ENCODE assay signal across 12 cellular contexts in genomic region chr15:40908095-40908494, GRCh38. TPM values are rescaled to one million over a fixed set of nuclear protein-coding genes. Genes with fewer than 3 reads are reported as not detected.
DNase-seq lines count a peak whose midpoint lies in the region; ATAC-seq and TF ChIP-seq lines count a peak whose summit lies in the region.
"Had no signal": no experiment of that assay in that cellular context is flagged by ENCODE, and none has a peak within 500 bp of the region (broad histone marks: within the 10 kb centered on the region; RNA-seq: fewer than 3 reads in every experiment).

No MANE protein-coding gene starts in this region.

- H3K27ac ChIP-seq in spleen: peak overlapping the region in 6 of 8 donors; percentile 92 to 95 (median 92)
- H3K27ac ChIP-seq: GM23248 had no signal

- no peaks in the 10 kb centered on the region for H3K27me3 Mint-ChIP-seq in activated CD4-positive, alpha-beta T cell treated with anti-CD3 and anti-CD28 coated beads for 36 hours
- peaks cover 2% of the 10 kb centered on the region for H3K27me3 Mint-ChIP-seq in glutamatergic neuron (ENCODE audit: unreplicated experiment)

- H3K4me1 Mint-ChIP-seq in activated CD4-positive, alpha-beta T cell treated with anti-CD3 and anti-CD28 coated beads for 36 hours: peaks cover 21% of the 10 kb centered on the region
- H3K4me1 Mint-ChIP-seq in glutamatergic neuron (ENCODE audit: low read depth, unreplicated experiment): peaks cover 42% of the 10 kb centered on the region

- TF ChIP-seq POLR2A in spleen (IDR thresholded peaks at IDR 0.05): no peak

- ATAC-seq in activated CD4-positive, alpha-beta T cell treated with anti-CD3 and anti-CD28 coated beads for 36 hours: no peak
- no peak for ATAC-seq in HG03469 (IDR thresholded peaks at IDR 0.05; ENCODE audit: unreplicated experiment)

- H3K36me3 ChIP-seq in spleen: peaks cover 0 to 17% (median 6%) of the 10 kb centered on the region in 6 donors

- peaks cover 38 to 86% (median 69%) of the 10 kb centered on the region in 6 donors for H3K4me1 ChIP-seq in spleen

- WGBS in spleen, 5 donors: 83 to 94% (median 87%) methylated on average over 7 of the region's 7 CpGs

- no peaks in the 10 kb centered on the region for H3K27me3 ChIP-seq in spleen (replicated peaks in 1 of 7)

- no peaks in the 10 kb centered on the region for H3K9me3 Mint-ChIP-seq in activated CD4-positive, alpha-beta T cell treated with anti-CD3 and anti-CD28 coated beads for 36 hours (ENCODE audit: low read depth)
- H3K9me3 Mint-ChIP-seq in glutamatergic neuron (ENCODE audit: unreplicated experiment): peaks cover 7% of the 10 kb centered on the region

- H3K4me3 ChIP-seq in spleen: no peak overlapping the region
- H3K4me3 ChIP-seq: GM23248 had no signal

- CTCF ChIA-PET in activated CD4-positive, alpha-beta T cell treated with anti-CD3 and anti-CD28 coated beads for 36 hours (lab: Charles Lee): interaction anchor here (1.0 to 10.6 kb wide), 11 partner anchors 11 to 323 kb away, joined by 3 to 98 read pairs (median 8); partner anchors contain the start of genes CHAC1, CHP1, DLL4 and VPS18

- DNase-seq in activated CD4-positive, alpha-beta T cell treated with anti-CD3 and anti-CD28 coated beads for 36 hours: no peak
- DNase-seq in activated CD4-positive, alpha-beta T cell treated with anti-CD3 and anti-CD28 coated beads for 4 hours: no peak
- DNase-seq in NCI-H69 (lab: John Stamatoyannopoulos, UW): peak; percentile 42
- no peak for DNase-seq in glutamatergic neuron
- DNase-seq in spleen: peak; percentile 71
- no peak for DNase-seq in NOMO-1 treated with dmso at 0.1 percent for 144 hours (lab: John Stamatoyannopoulos, UW; ENCODE audit: unreplicated experiment)
- no peak for DNase-seq in NCI-H748 treated with DMSO at 0.1 percent for 48 hours (lab: John Stamatoyannopoulos, UW)
- DNase-seq: ACHN, NCI-H187 had no signal

- H3K27ac Mint-ChIP-seq in activated CD4-positive, alpha-beta T cell treated with anti-CD3 and anti-CD28 coated beads for 36 hours: peak overlapping the region; percentile 58
- peak overlapping the region; percentile 48 for H3K27ac Mint-ChIP-seq in glutamatergic neuron (ENCODE audit: unreplicated experiment)

- TF ChIP-seq CTCF in glutamatergic neuron (IDR thresholded peaks at IDR 0.05; ENCODE audit: partially characterized antibody, unreplicated experiment): no peak
- TF ChIP-seq CTCF in spleen (IDR thresholded peaks at IDR 0.05 in 8 of 11, conservative IDR thresholded peaks at IDR 0.05 in 3 of 11): no peak

- intact Hi-C loops in activated CD4-positive, alpha-beta T cell treated with anti-CD3 and anti-CD28 coated beads for 36 hours (cut with DNase I, micrococcal nuclease): loop anchor here (5.0 to 10.0 kb wide), 4 partner anchors 94 to 507 kb away; partner anchors contain the start of genes NUSAP1 (in 1 of the 2), OIP5 (in 1 of the 2) and RTF1 (in 1 of the 2)
- intact Hi-C loops in spleen (cut with DNase I; ENCODE audit: low total_unique reads): loop anchor here (5.0 to 10.0 kb wide), 2 partner anchors 34 to 207 kb away; partner anchors contain the start of gene INO80

- POLR2A ChIA-PET in activated CD4-positive, alpha-beta T cell treated with anti-CD3 and anti-CD28 coated beads for 36 hours (lab: Charles Lee): no interaction called here

- peaks cover 6% of the 10 kb centered on the region for H3K36me3 Mint-ChIP-seq in activated CD4-positive, alpha-beta T cell treated with anti-CD3 and anti-CD28 coated beads for 36 hours (ENCODE audit: low read depth)
- no peaks in the 10 kb centered on the region for H3K36me3 Mint-ChIP-seq in glutamatergic neuron (ENCODE audit: unreplicated experiment)

- H3K9me3 ChIP-seq in spleen: no peaks in the 10 kb centered on the region

- H3K4me3 Mint-ChIP-seq in activated CD4-positive, alpha-beta T cell treated with anti-CD3 and anti-CD28 coated beads for 36 hours: no peak overlapping the region
- no peak overlapping the region for H3K4me3 Mint-ChIP-seq in glutamatergic neuron (ENCODE audit: unreplicated experiment)

RNA-seq across cellular contexts. Expression of gene VPS18, which starts 13.8 kb away (rescaled TPM):
- total RNA-seq in activated CD4-positive, alpha-beta T cell treated with anti-CD3 and anti-CD28 coated beads for 36 hours: 1 to 10 TPM; 6.2 TPM
- total RNA-seq in glutamatergic neuron (ENCODE audit: unreplicated experiment): 33.5 TPM
- 10 to 100 TPM; 18.6 to 29.1 (median 25.3) TPM for total RNA-seq in spleen
- polyA plus RNA-seq in spleen: 10 to 100 TPM in 1 of 3 donors, 1 to 10 TPM in 2; 7.2 to 15.8 (median 7.4) TPM

RNA-seq across cellular contexts. Expression of gene DLL4, which starts 21.0 kb away (rescaled TPM):
- total RNA-seq in activated CD4-positive, alpha-beta T cell treated with anti-CD3 and anti-CD28 coated beads for 36 hours: under 1 TPM; 0.18 to 0.30 TPM
- total RNA-seq in glutamatergic neuron (ENCODE audit: unreplicated experiment) (12.5 TPM), spleen (10 to 100 TPM in 5 of 7 donors, 1 to 10 TPM in 2; 7.6 to 26.3 (median 11.0) TPM)
- 1 to 10 TPM; 1.2 to 5.0 (median 2.3) TPM for polyA plus RNA-seq in spleen
- total RNA-seq: GM23248, mononuclear cell had no signal
- polyA plus RNA-seq: GM23248 had no signal

RNA-seq across cellular contexts. Expression of gene RHOV, which starts 34.1 kb away (rescaled TPM):
- total RNA-seq in activated CD4-positive, alpha-beta T cell treated with anti-CD3 and anti-CD28 coated beads for 36 hours: under 1 TPM; 0.25 to 0.41 TPM
- 1.8 TPM for total RNA-seq in glutamatergic neuron (ENCODE audit: unreplicated experiment)
- total RNA-seq in spleen: not detected
- under 1 TPM in 2 of 3 donors, not detected in 1; 0.06 to 0.19 TPM for polyA plus RNA-seq in spleen
- total RNA-seq: GM23248, mononuclear cell had no signal
- polyA plus RNA-seq: GM23248 had no signal

RNA-seq across cellular contexts. Expression of gene CHAC1, which starts 45.2 kb away (rescaled TPM):
- total RNA-seq in activated CD4-positive, alpha-beta T cell treated with anti-CD3 and anti-CD28 coated beads for 36 hours: 10 to 100 TPM; 31.1 to 32.2 TPM
- total RNA-seq in glutamatergic neuron (ENCODE audit: unreplicated experiment) (45.6 TPM), spleen (1 to 10 TPM in 6 of 7 donors, under 1 TPM in 1; 0.92 to 5.5 (median 1.7) TPM)
- 1 to 10 TPM in 2 of 3 donors, under 1 TPM in 1; 0.39 to 1.5 (median 1.1) TPM for polyA plus RNA-seq in spleen

Comparison
In these comparisons a context has a peak if more than half of its experiments do, and no peak if none do; other contexts are left out.
1. DNase-seq: peak in NCI-H69 (single experiment) and spleen (single experiment); none in activated CD4-positive, alpha-beta T cell treated with anti-CD3 and anti-CD28 coated beads for 36 hours (single experiment), activated CD4-positive, alpha-beta T cell treated with anti-CD3 and anti-CD28 coated beads for 4 hours (0 of 2), glutamatergic neuron (single experiment), NOMO-1 treated with dmso at 0.1 percent for 144 hours (single experiment) and NCI-H748 treated with DMSO at 0.1 percent for 48 hours (single experiment).
2. RNA of gene DLL4, which starts 21.0 kb away (total RNA-seq): 12.5 TPM in glutamatergic neuron (single experiment) and 7.6 to 26.3 TPM in spleen; 0.18 to 0.30 TPM in activated CD4-positive, alpha-beta T cell treated with anti-CD3 and anti-CD28 coated beads for 36 hours; every median in the first group is over 4 times any median in the second.